8 cellular contexts compared by ENCODE assay signal in genomic region chr1:171841931-171842723, GRCh38. TPM values are rescaled to one million over a fixed set of nuclear protein-coding genes. Genes with fewer than 3 reads are reported as not detected.
DNase-seq lines count a peak whose midpoint lies in the region; ATAC-seq and TF ChIP-seq lines count a peak whose summit lies in the region.

No MANE protein-coding gene starts in this region.

- intact Hi-C loops in lower leg skin (cut with DNase I; ENCODE audit: low total_unique reads) = no loop called here

- no peak for TF ChIP-seq POLR2A in lower leg skin (IDR thresholded peaks at IDR 0.05)

- H3K27ac ChIP-seq in SK-N-MC = no peak overlapping the region
- H3K27ac ChIP-seq in cingulate gyrus (ENCODE audit: low read depth, low read length) = peak overlapping the region; percentile 98

- WGBS in lower leg skin, 2 donors = 1 to 2% methylated on average over 31 to 38 of the region's 40 CpGs

- H3K36me3 ChIP-seq in SK-N-MC (ENCODE audit: insufficient read depth, low read length) = no peaks in the 10 kb centered on the region

- H3K9ac ChIP-seq in SK-N-MC (ENCODE audit: insufficient read length) = peak overlapping the region; percentile 27

- ATAC-seq in stimulated activated naive CD8-positive, alpha-beta T cell treated with anti-CD3 and anti-CD28 coated beads, Interleukin-15, Interleukin-2, amounts not matched to agents 100 U/mL and 50 U/mL, for 24 hours = no peak
- ATAC-seq in HG03521 (IDR thresholded peaks at IDR 0.05; ENCODE audit: unreplicated experiment) (no peak), GM21390 (IDR thresholded peaks at IDR 0.05; ENCODE audit: unreplicated experiment) (no peak)

- DNase-seq in activated effector memory CD4-positive, alpha-beta T cell treated with anti-CD3 and anti-CD28 coated beads, Interleukin-2, amount 50 U/mL, for 16 hours = peak; percentile 62
- no peak for DNase-seq in activated effector memory CD4-positive, alpha-beta T cell treated with Interleukin-2 at 50 U/mL for 16 hours
- DNase-seq in SK-N-MC (ENCODE audit: low read depth, low spot score) (no peak), lower leg skin (ENCODE audit: low spot score in 2 of 2) (peak in 1 of 2 donors; percentile 84)
- peak; percentile 10 for DNase-seq in stimulated activated naive CD8-positive, alpha-beta T cell treated with anti-CD3 and anti-CD28 coated beads, Interleukin-15, Interleukin-2, amounts not matched to agents 100 U/mL and 50 U/mL, for 24 hours

- H3K9me3 ChIP-seq in SK-N-MC (ENCODE audit: low read depth, low read length) = no peaks in the 10 kb centered on the region

- no peak for TF ChIP-seq CTCF in lower leg skin (IDR thresholded peaks at IDR 0.05)

- peak overlapping the region; percentile 92 for H3K4me3 ChIP-seq in SK-N-MC
- H3K4me3 ChIP-seq in lower leg skin (ENCODE audit: low read depth, poor library complexity, severe bottlenecking) = peak overlapping the region; percentile 49

RNA-seq across cellular contexts. Expression of gene DNM3, which starts 0.8 kb away (rescaled TPM):
- 1 to 10 TPM; 2.7 to 4.5 (median 4.0) TPM for total RNA-seq in lower leg skin

Comparison
In these comparisons a context has a peak if more than half of its experiments do, and no peak if none do; other contexts are left out.
1. DNase-seq: peak in activated effector memory CD4-positive, alpha-beta T cell treated with anti-CD3 and anti-CD28 coated beads, Interleukin-2, amount 50 U/mL, for 16 hours (single experiment) and stimulated activated naive CD8-positive, alpha-beta T cell treated with anti-CD3 and anti-CD28 coated beads, Interleukin-15, Interleukin-2, amounts not matched to agents 100 U/mL and 50 U/mL, for 24 hours (single experiment); none in activated effector memory CD4-positive, alpha-beta T cell treated with Interleukin-2 at 50 U/mL for 16 hours (single experiment) and SK-N-MC (single experiment).